In the genomic region with DNA sequence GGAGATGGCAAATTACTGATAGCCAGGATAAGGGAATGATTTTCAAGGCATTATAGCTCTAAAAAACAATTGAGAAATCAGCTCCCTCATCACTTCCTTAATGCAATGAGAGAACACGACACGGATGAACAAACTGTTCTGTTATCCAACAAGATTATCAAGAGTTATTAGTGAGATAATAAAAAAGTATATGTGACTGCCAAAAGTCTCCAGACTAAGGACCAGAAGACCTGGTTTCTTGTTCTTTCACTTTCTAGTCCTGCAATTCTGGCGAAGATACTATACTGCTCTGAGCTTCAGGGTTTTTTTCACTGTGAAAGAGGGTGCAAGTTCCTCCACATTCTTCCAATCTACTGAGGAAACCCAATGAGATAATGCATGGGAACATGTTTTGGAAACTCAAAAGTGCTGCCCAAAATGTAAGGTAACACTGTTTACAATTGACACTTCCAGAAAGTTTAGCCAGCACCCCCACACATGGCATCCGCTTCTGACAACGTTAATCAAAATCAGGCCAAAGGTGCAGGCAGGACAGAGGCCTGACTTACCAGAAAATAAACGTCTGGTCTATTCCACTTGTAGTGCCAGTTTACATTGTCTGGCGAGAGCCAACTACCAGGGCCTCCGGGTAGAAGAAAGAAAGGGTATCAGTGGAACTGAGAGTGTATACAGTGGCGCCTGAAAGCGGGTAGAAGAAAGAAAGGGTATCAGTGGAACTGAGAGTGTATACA, we compare ENCODE assay signal across 9 cellular contexts. TPM values are rescaled to one million over a fixed set of nuclear protein-coding genes. Genes with fewer than 3 reads are reported as not detected.
DNase-seq lines count a peak whose midpoint lies in the region; ATAC-seq and TF ChIP-seq lines count a peak whose summit lies in the region.
"Had no signal": no experiment of that assay in that cellular context is flagged by ENCODE, and none has a peak within 500 bp of the region (broad histone marks: within the 10 kb centered on the region; RNA-seq: fewer than 3 reads in every experiment).

No MANE protein-coding gene starts in this region.

- peak overlapping the region; percentile 58 to 68 (median 62) for H3K4me3 ChIP-seq in stomach

- peaks cover 3% of the 10 kb centered on the region for H3K36me3 Mint-ChIP-seq in activated CD8-positive, alpha-beta T cell treated with anti-CD3 and anti-CD28 coated beads for 36 hours (ENCODE audit: low read depth)
- peaks cover 15 to 20% (median 19%) of the 10 kb centered on the region in 3 donors for H3K36me3 Mint-ChIP-seq in immature natural killer cell

- no peaks in the 10 kb centered on the region for H3K9me3 ChIP-seq in stomach

- peaks cover 22% of the 10 kb centered on the region for H3K4me1 Mint-ChIP-seq in activated CD8-positive, alpha-beta T cell treated with anti-CD3 and anti-CD28 coated beads for 36 hours (ENCODE audit: low read depth)
- H3K4me1 Mint-ChIP-seq in immature natural killer cell, result peaks cover 24 to 29% of the 10 kb centered on the region in 2 donors

- no peak for TF ChIP-seq EP300 in stomach (IDR thresholded peaks at IDR 0.05)

- no peak for ATAC-seq in activated CD8-positive, alpha-beta T cell treated with anti-CD3 and anti-CD28 coated beads for 36 hours
- no peak for ATAC-seq in HG02610 (IDR thresholded peaks at IDR 0.05; ENCODE audit: unreplicated experiment)

- H3K36me3 ChIP-seq in stomach, result peaks cover 0 to 7% (median 5%) of the 10 kb centered on the region in 4 donors

- WGBS in stomach, 5 donors, result 8 to 41% (median 13%) methylated on average over 8 to 9 of the region's 10 CpGs

- intact Hi-C loops in activated CD8-positive, alpha-beta T cell treated with anti-CD3 and anti-CD28 coated beads for 36 hours (cut with micrococcal nuclease), result no loop called here
- intact Hi-C loops in stomach (cut with DNase I; ENCODE audit: low total_unique reads), result no loop called here

- no peaks in the 10 kb centered on the region for H3K27me3 Mint-ChIP-seq in activated CD8-positive, alpha-beta T cell treated with anti-CD3 and anti-CD28 coated beads for 36 hours
- peaks cover 8 to 13% (median 11%) of the 10 kb centered on the region in 3 donors for H3K27me3 Mint-ChIP-seq in immature natural killer cell (ENCODE audit: low read depth in 3 of 3)

- peak overlapping the region; percentile 17 for H3K27ac Mint-ChIP-seq in activated CD8-positive, alpha-beta T cell treated with anti-CD3 and anti-CD28 coated beads for 36 hours
- peak overlapping the region; percentile 72 to 90 (median 80) for H3K27ac Mint-ChIP-seq in immature natural killer cell

- POLR2A ChIA-PET in activated CD8-positive, alpha-beta T cell treated with anti-CD3 and anti-CD28 coated beads for 36 hours (lab: Charles Lee), result interaction anchor here (0.9 kb wide), 2 partner anchors 10 to 11 kb away, joined by 3 to 4 read pairs; no protein-coding TSS in a partner anchor

- no peaks in the 10 kb centered on the region for H3K9me3 Mint-ChIP-seq in activated CD8-positive, alpha-beta T cell treated with anti-CD3 and anti-CD28 coated beads for 36 hours
- H3K9me3 Mint-ChIP-seq in immature natural killer cell, result no peaks in the 10 kb centered on the region

- H3K27ac ChIP-seq in stomach, result peak overlapping the region; percentile 5 to 93 (median 84)

- no peak for TF ChIP-seq CTCF in activated CD8-positive, alpha-beta T cell treated with anti-CD3 and anti-CD28 coated beads for 36 hours (IDR thresholded peaks at IDR 0.05)
- TF ChIP-seq CTCF in stomach (IDR thresholded peaks at IDR 0.05), result no peak

- no peak for TF ChIP-seq POLR2A in stomach (IDR thresholded peaks at IDR 0.05)

- H3K4me3 Mint-ChIP-seq in activated CD8-positive, alpha-beta T cell treated with anti-CD3 and anti-CD28 coated beads for 36 hours, result peak overlapping the region; percentile 93
- H3K4me3 Mint-ChIP-seq in immature natural killer cell, result peak overlapping the region; percentile 71 to 89 (median 78)

- peaks cover 6 to 32% (median 28%) of the 10 kb centered on the region in 4 donors for H3K4me1 ChIP-seq in stomach

- peak; percentile 38 for DNase-seq in NCI-H2196 (lab: John Stamatoyannopoulos, UW; ENCODE audit: unreplicated experiment)
- no peak for DNase-seq in NCI-H2196 treated with DMSO at 0.1 percent for 48 hours (lab: John Stamatoyannopoulos, UW; ENCODE audit: unreplicated experiment)
- no peak for DNase-seq in activated CD8-positive, alpha-beta T cell treated with anti-CD3 and anti-CD28 coated beads for 36 hours
- DNase-seq in immature natural killer cell, result no peak
- no peak for DNase-seq in stomach
- no peak for DNase-seq in NCI-H2029 treated with DMSO at 0.1 percent for 48 hours (lab: John Stamatoyannopoulos, UW)
- DNase-seq in stimulated activated CD4-positive, alpha-beta T cell treated with anti-CD3 and anti-CD28 coated beads, Interleukin-4, amount 100 ng/mL, for 4 hours, result no peak
- DNase-seq: NCI-H446 had no signal

- CTCF ChIA-PET in activated CD8-positive, alpha-beta T cell treated with anti-CD3 and anti-CD28 coated beads for 36 hours (lab: Charles Lee), result no interaction called here

- H3K27me3 ChIP-seq in stomach, result no peaks in the 10 kb centered on the region

RNA-seq across cellular contexts. Expression of a gene that starts 35.6 kb away (rescaled TPM):
- 1 to 10 TPM; 2.6 to 2.8 TPM for total RNA-seq in activated CD8-positive, alpha-beta T cell treated with anti-CD3 and anti-CD28 coated beads for 36 hours
- polyA plus RNA-seq in immature natural killer cell (under 1 TPM in 2 of 3 donors, not detected in 1; 0.04 to 0.59 TPM), stomach (10 to 100 TPM; 12.4 to 21.5 (median 14.1) TPM)
- total RNA-seq in stomach, result 10 to 100 TPM; 17.1 to 44.1 (median 32.1) TPM

Comparison
In these comparisons a context has a peak if more than half of its experiments do, and no peak if none do; other contexts are left out.
1. RNA of a gene that starts 35.6 kb away (total RNA-seq): 17.1 to 44.1 TPM in stomach; 2.6 to 2.8 TPM in activated CD8-positive, alpha-beta T cell treated with anti-CD3 and anti-CD28 coated beads for 36 hours; every median in the first group is over 4 times any median in the second.